ENCODE assay signal across 19 cellular contexts in genomic region chr1:22815043-22815365, GRCh38.
DNase-seq lines count a peak whose midpoint lies in the region; ATAC-seq and TF ChIP-seq lines count a peak whose summit lies in the region.
"Had no signal": no experiment of that assay in that cellular context is flagged by ENCODE, and none has a peak within 500 bp of the region (broad histone marks: within the 10 kb centered on the region; RNA-seq: fewer than 3 reads in every experiment).

No MANE protein-coding gene starts in this region.

- H3K36me3 ChIP-seq in Karpas-422 (ENCODE audit: insufficient read depth, low read length) (no peaks in the 10 kb centered on the region), trophoblast cell (ENCODE audit: control insufficient read depth in 1 of 2, insufficient read depth in 2 of 2, low read length in 2 of 2) (no peaks in the 10 kb centered on the region), thyroid gland (no peaks in the 10 kb centered on the region), neural progenitor cell (no peaks in the 10 kb centered on the region)
- H3K36me3 ChIP-seq: BE2C had no signal

- TF ChIP-seq CTCF in dorsolateral prefrontal cortex (IDR thresholded peaks at IDR 0.05 in 54 of 56, conservative IDR thresholded peaks at IDR 0.05 in 2 of 56; ENCODE audit: low read depth in 1 of 56, partially characterized antibody in 56 of 56) (peak in 1 of 56 donors; percentile 9), thyroid gland (IDR thresholded peaks at IDR 0.05) (no peak), neural progenitor cell (IDR thresholded peaks at IDR 0.05) (no peak)
- no peak for TF ChIP-seq CTCF in activated CD8-positive, alpha-beta T cell treated with anti-CD3 and anti-CD28 coated beads for 36 hours (IDR thresholded peaks at IDR 0.05)

- H3K4me1 Mint-ChIP-seq in neural progenitor cell: peaks cover 17% of the 10 kb centered on the region
- no peaks in the 10 kb centered on the region for H3K4me1 Mint-ChIP-seq in activated CD8-positive, alpha-beta T cell treated with anti-CD3 and anti-CD28 coated beads for 36 hours (ENCODE audit: low read depth)
- H3K4me1 Mint-ChIP-seq: CD4-positive, CD25-positive, alpha-beta regulatory T cell had no signal

- no peak for ATAC-seq in activated CD8-positive, alpha-beta T cell treated with anti-CD3 and anti-CD28 coated beads for 36 hours
- ATAC-seq: HCT116 had no signal

- H3K18ac ChIP-seq in trophoblast cell (ENCODE audit: low read length): no peak overlapping the region

- H3K9ac ChIP-seq in Karpas-422 (ENCODE audit: low read length): peak overlapping the region; percentile 46
- no peak overlapping the region for H3K9ac ChIP-seq in trophoblast cell (ENCODE audit: low read length)
- H3K9ac ChIP-seq in neural progenitor cell: no peak overlapping the region
- H3K9ac ChIP-seq: GM23248 had no signal

- no peak overlapping the region for H3K4me3 Mint-ChIP-seq in neural progenitor cell
- H3K4me3 Mint-ChIP-seq in activated CD8-positive, alpha-beta T cell treated with anti-CD3 and anti-CD28 coated beads for 36 hours: no peak overlapping the region
- H3K4me3 Mint-ChIP-seq: CD4-positive, CD25-positive, alpha-beta regulatory T cell had no signal

- no CpG with 5 or more reads among the region's 5 CpGs for WGBS in trophoblast cell (ENCODE audit: extremely low coverage, insufficient coverage, insufficient read length)
- WGBS in thyroid gland, 2 donors: 44 to 100% methylated on average over 1 to 5 of the region's 5 CpGs

- POLR2A ChIA-PET in activated CD8-positive, alpha-beta T cell treated with anti-CD3 and anti-CD28 coated beads for 36 hours (lab: Charles Lee): no interaction called here

- peak overlapping the region; percentile 60; the same call in 1 of the 2 replicates for H3K27ac ChIP-seq in Karpas-422 (ENCODE audit: low read length)
- H3K27ac ChIP-seq in dorsolateral prefrontal cortex: peak overlapping the region in 58 of 59 donors; percentile 21 to 84 (median 74)
- H3K27ac ChIP-seq in trophoblast cell (ENCODE audit: low read depth, low read length): no peak overlapping the region
- peak overlapping the region; percentile 71 to 88 (median 74) for H3K27ac ChIP-seq in thyroid gland
- no peak overlapping the region for H3K27ac ChIP-seq in neural progenitor cell
- H3K27ac ChIP-seq: GM23248 had no signal

- peaks cover 8% of the 10 kb centered on the region for H3K27me3 Mint-ChIP-seq in neural progenitor cell (ENCODE audit: insufficient read depth, low read depth)
- H3K27me3 Mint-ChIP-seq in activated CD8-positive, alpha-beta T cell treated with anti-CD3 and anti-CD28 coated beads for 36 hours: no peaks in the 10 kb centered on the region
- H3K27me3 Mint-ChIP-seq: CD4-positive, CD25-positive, alpha-beta regulatory T cell had no signal

- H3K9me3 Mint-ChIP-seq in neural progenitor cell: no peaks in the 10 kb centered on the region
- H3K9me3 Mint-ChIP-seq in activated CD8-positive, alpha-beta T cell treated with anti-CD3 and anti-CD28 coated beads for 36 hours: no peaks in the 10 kb centered on the region

- H2AFZ ChIP-seq in Karpas-422 (ENCODE audit: low read length) (peak overlapping the region; percentile 12; the same call in 1 of the 2 replicates), trophoblast cell (ENCODE audit: insufficient read depth, low read length, poor library complexity) (no peak overlapping the region), neural progenitor cell (replicated peaks) (no peak overlapping the region)
- H2AFZ ChIP-seq: GM23248 had no signal

- no peak overlapping the region for H2BK120ac ChIP-seq in trophoblast cell (ENCODE audit: insufficient read depth, low read length, poor library complexity)

- CTCF ChIA-PET in activated CD8-positive, alpha-beta T cell treated with anti-CD3 and anti-CD28 coated beads for 36 hours (lab: Charles Lee): no interaction called here

- no peak overlapping the region for H3K4ac ChIP-seq in trophoblast cell (ENCODE audit: low read depth, low read length)

- H2AK5ac ChIP-seq in trophoblast cell (ENCODE audit: low read length): peak overlapping the region; percentile 32

- no peak overlapping the region for H2BK12ac ChIP-seq in trophoblast cell (ENCODE audit: low read length)

- H4K20me1 ChIP-seq in Karpas-422 (ENCODE audit: insufficient read depth, low read depth, low read length) (no peaks in the 10 kb centered on the region), neural progenitor cell (ENCODE audit: low read depth) (peaks cover 3% of the 10 kb centered on the region)

- H3K4me3 ChIP-seq in Karpas-422 (ENCODE audit: low read length) (no peak overlapping the region), dorsolateral prefrontal cortex (no peak overlapping the region), trophoblast cell (ENCODE audit: low read depth, low read length) (no peak overlapping the region), thyroid gland (replicated peaks in 1 of 3) (no peak overlapping the region), neural progenitor cell (no peak overlapping the region)
- H3K4me3 ChIP-seq: GM12878, GM23248, K562 had no signal

- no peak for DNase-seq in Karpas-422
- no peak for DNase-seq in dorsolateral prefrontal cortex
- no peak for DNase-seq in trophoblast cell
- DNase-seq in thyroid gland: no peak
- DNase-seq in neural progenitor cell (ENCODE audit: low spot score): no peak
- no peak for DNase-seq in D341Med (ENCODE audit: low spot score)
- DNase-seq in activated CD8-positive, alpha-beta T cell treated with anti-CD3 and anti-CD28 coated beads for 36 hours: no peak
- DNase-seq in Ammon's horn (ENCODE audit: low spot score): no peak
- DNase-seq: CD4-positive, CD25-positive, alpha-beta regulatory T cell; EL; NCI-H1694; NCI-H2081 treated with DMSO at 0.1 percent for 48 hours; NCI-H748 treated with DMSO at 0.1 percent for 48 hours; SHP77 treated with DMSO at 0.1 percent for 48 hours had no signal

- H3K9me3 ChIP-seq in Karpas-422 (ENCODE audit: low read length): no peaks in the 10 kb centered on the region
- no peaks in the 10 kb centered on the region for H3K9me3 ChIP-seq in trophoblast cell (ENCODE audit: insufficient read depth, low read depth, low read length)
- no peaks in the 10 kb centered on the region for H3K9me3 ChIP-seq in thyroid gland
- H3K9me3 ChIP-seq in neural progenitor cell (ENCODE audit: low read depth): no peaks in the 10 kb centered on the region
- H3K9me3 ChIP-seq: BE2C had no signal

- no peak overlapping the region for H3K23ac ChIP-seq in trophoblast cell (ENCODE audit: low read length)

- H3K36me3 Mint-ChIP-seq in neural progenitor cell: no peaks in the 10 kb centered on the region
- no peaks in the 10 kb centered on the region for H3K36me3 Mint-ChIP-seq in activated CD8-positive, alpha-beta T cell treated with anti-CD3 and anti-CD28 coated beads for 36 hours (ENCODE audit: low read depth)
- H3K36me3 Mint-ChIP-seq: CD4-positive, CD25-positive, alpha-beta regulatory T cell had no signal

- intact Hi-C loops in dorsolateral prefrontal cortex (cut with DNase I): loop anchor here (5.0 kb wide), 2 partner anchors 72 to 108 kb away; no protein-coding TSS in a partner anchor
- intact Hi-C loops in thyroid gland (cut with DNase I): no loop called here
- intact Hi-C loops in activated CD8-positive, alpha-beta T cell treated with anti-CD3 and anti-CD28 coated beads for 36 hours (cut with micrococcal nuclease): no loop called here

- H3K9me2 ChIP-seq in Karpas-422 (replicated peaks; ENCODE audit: insufficient read depth, low read length): no peaks in the 10 kb centered on the region

- no peak overlapping the region for H4K91ac ChIP-seq in trophoblast cell (ENCODE audit: low read depth, low read length)

- no peak for TF ChIP-seq POLR2A in thyroid gland (IDR thresholded peaks at IDR 0.05)

- peaks cover 7% of the 10 kb centered on the region for H3F3A ChIP-seq in neural progenitor cell (ENCODE audit: low read depth)

- H4K12ac ChIP-seq in trophoblast cell (ENCODE audit: low read depth, low read length): no peak overlapping the region

- H3K79me2 ChIP-seq in Karpas-422 (ENCODE audit: low read length) (no peaks in the 10 kb centered on the region), trophoblast cell (ENCODE audit: control insufficient read depth, insufficient read depth, low read length, poor library complexity) (no peaks in the 10 kb centered on the region), neural progenitor cell (ENCODE audit: low read depth) (peaks cover 4% of the 10 kb centered on the region)

- no peaks in the 10 kb centered on the region for H3K27me3 ChIP-seq in Karpas-422 (ENCODE audit: low read length)
- H3K27me3 ChIP-seq in dorsolateral prefrontal cortex: no peaks in the 10 kb centered on the region
- no peaks in the 10 kb centered on the region for H3K27me3 ChIP-seq in trophoblast cell (ENCODE audit: insufficient read depth, low read length)
- H3K27me3 ChIP-seq in thyroid gland: no peaks in the 10 kb centered on the region
- H3K27me3 ChIP-seq in neural progenitor cell: no peaks in the 10 kb centered on the region
- H3K27me3 ChIP-seq: BE2C had no signal

- H3K4me1 ChIP-seq in Karpas-422 (ENCODE audit: low read length): peaks cover 77% of the 10 kb centered on the region
- peaks cover 0 to 3% of the 10 kb centered on the region in 2 experiments for H3K4me1 ChIP-seq in trophoblast cell (ENCODE audit: control insufficient read depth in 1 of 2, insufficient read depth in 2 of 2, low read length in 2 of 2)
- H3K4me1 ChIP-seq in thyroid gland: peaks cover 18 to 28% of the 10 kb centered on the region in 2 donors
- peaks cover 14% of the 10 kb centered on the region for H3K4me1 ChIP-seq in neural progenitor cell
- H3K4me1 ChIP-seq: BE2C had no signal

- H2BK5ac ChIP-seq in trophoblast cell (ENCODE audit: low read depth, low read length, poor library complexity): no peak overlapping the region

- H4K8ac ChIP-seq in trophoblast cell (ENCODE audit: low read depth, low read length): no peak overlapping the region

- H3K4me2 ChIP-seq in Karpas-422 (ENCODE audit: low read depth, low read length, poor library complexity, severe bottlenecking) (peak overlapping the region; percentile 13), trophoblast cell (ENCODE audit: low read length) (no peak overlapping the region), neural progenitor cell (no peak overlapping the region)

- peaks cover 6% of the 10 kb centered on the region for H3K79me1 ChIP-seq in trophoblast cell (ENCODE audit: low read length)

- no peak overlapping the region for H3K14ac ChIP-seq in trophoblast cell (ENCODE audit: low read length)

- H3K27ac Mint-ChIP-seq in neural progenitor cell: no peak overlapping the region
- no peak overlapping the region for H3K27ac Mint-ChIP-seq in activated CD8-positive, alpha-beta T cell treated with anti-CD3 and anti-CD28 coated beads for 36 hours
- H3K27ac Mint-ChIP-seq: CD4-positive, CD25-positive, alpha-beta regulatory T cell had no signal

Comparison
In these comparisons a context has a peak if more than half of its experiments do, and no peak if none do; other contexts are left out.
1. H3K27ac ChIP-seq: peak in Karpas-422 (single experiment), dorsolateral prefrontal cortex (58 of 59) and thyroid gland (3 of 3); none in trophoblast cell (single experiment) and neural progenitor cell (single experiment).
2. intact Hi-C loops: an anchor here in dorsolateral prefrontal cortex (5.0 kb wide); none called in thyroid gland and activated CD8-positive, alpha-beta T cell treated with anti-CD3 and anti-CD28 coated beads for 36 hours.